In genomic region chr16:58843675-58844074, GRCh38 we compare ENCODE assay signal across 2 cellular contexts.
TF ChIP-seq lines count a peak whose summit lies in the region.

No MANE protein-coding gene starts in this region.

TF ChIP-seq in IMR-90, 13 proteins besides CTCF, POLR2A, EP300 and RAD21:
- TF ChIP-seq USF2 (IDR thresholded peaks at IDR 0.05; ENCODE audit: low read depth, low read length), result no peak
- TF ChIP-seq MAFK (IDR thresholded peaks at IDR 0.05; ENCODE audit: low read depth, low read length), result no peak
- TF ChIP-seq, protein P1, sequence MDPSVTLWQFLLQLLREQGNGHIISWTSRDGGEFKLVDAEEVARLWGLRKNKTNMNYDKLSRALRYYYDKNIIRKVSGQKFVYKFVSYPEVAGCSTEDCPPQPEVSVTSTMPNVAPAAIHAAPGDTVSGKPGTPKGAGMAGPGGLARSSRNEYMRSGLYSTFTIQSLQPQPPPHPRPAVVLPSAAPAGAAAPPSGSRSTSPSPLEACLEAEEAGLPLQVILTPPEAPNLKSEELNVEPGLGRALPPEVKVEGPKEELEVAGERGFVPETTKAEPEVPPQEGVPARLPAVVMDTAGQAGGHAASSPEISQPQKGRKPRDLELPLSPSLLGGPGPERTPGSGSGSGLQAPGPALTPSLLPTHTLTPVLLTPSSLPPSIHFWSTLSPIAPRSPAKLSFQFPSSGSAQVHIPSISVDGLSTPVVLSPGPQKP (IDR thresholded peaks at IDR 0.05; ENCODE audit: borderline replicate concordance, low read depth, low read length), result no peak
- no peak for TF ChIP-seq CHD1 (IDR thresholded peaks at IDR 0.05; ENCODE audit: low read depth, low read length)
- TF ChIP-seq RFX5 (IDR thresholded peaks at IDR 0.05; ENCODE audit: low read depth, low read length), result no peak
- no peak for TF ChIP-seq BHLHE40 (IDR thresholded peaks at IDR 0.05; ENCODE audit: low read depth, low read length)
- TF ChIP-seq MXI1 (IDR thresholded peaks at IDR 0.05; ENCODE audit: borderline replicate concordance, low read depth, low read length), result no peak
- TF ChIP-seq SMC3 (IDR thresholded peaks at IDR 0.05; ENCODE audit: low read depth, low read length), result peak; percentile 25; the same call in 1 of the 2 replicates

TF ChIP-seq in K562, 482 proteins besides CTCF, POLR2A, EP300 and RAD21 (continued from another document):
- TF ChIP-seq, protein P2, sequence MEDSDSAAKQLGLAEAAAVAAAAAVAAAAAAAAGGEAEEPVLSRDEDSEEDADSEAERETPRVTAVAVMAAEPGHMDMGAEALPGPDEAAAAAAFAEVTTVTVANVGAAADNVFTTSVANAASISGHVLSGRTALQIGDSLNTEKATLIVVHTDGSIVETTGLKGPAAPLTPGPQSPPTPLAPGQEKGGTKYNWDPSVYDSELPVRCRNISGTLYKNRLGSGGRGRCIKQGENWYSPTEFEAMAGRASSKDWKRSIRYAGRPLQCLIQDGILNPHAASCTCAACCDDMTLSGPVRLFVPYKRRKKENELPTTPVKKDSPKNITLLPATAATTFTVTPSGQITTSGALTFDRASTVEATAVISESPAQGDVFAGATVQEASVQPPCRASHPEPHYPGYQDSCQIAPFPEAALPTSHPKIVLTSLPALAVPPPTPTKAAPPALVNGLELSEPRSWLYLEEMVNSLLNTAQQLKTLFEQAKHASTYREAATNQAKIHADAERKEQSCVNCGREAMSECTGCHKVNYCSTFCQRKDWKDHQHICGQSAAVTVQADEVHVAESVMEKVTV (CRISPR knock-in tag; IDR thresholded peaks at IDR 0.05), result 0 out of 2 replicates have a peak, but pooled peaks have one; percentile 19
- no peak for TF ChIP-seq SMARCA5 (IDR thresholded peaks at IDR 0.05)
TF ChIP-seq in K562: peak in this region for 3.
